Comparison of ENCODE assay signal across 10 cellular contexts in genomic region chr17:48563867-48564199, GRCh38. TPM values are rescaled to one million over a fixed set of nuclear protein-coding genes. Genes with fewer than 3 reads are reported as not detected.
DNase-seq lines count a peak whose midpoint lies in the region; ATAC-seq and TF ChIP-seq lines count a peak whose summit lies in the region.
"Had no signal": no experiment of that assay in that cellular context is flagged by ENCODE, and none has a peak within 500 bp of the region (broad histone marks: within the 10 kb centered on the region; RNA-seq: fewer than 3 reads in every experiment).

No MANE protein-coding gene starts in this region.

- H2AK5ac ChIP-seq in neuronal stem cell (ENCODE audit: low read depth, low read length) (no peak overlapping the region), mesendoderm (ENCODE audit: low read length) (no peak overlapping the region)

- H3K23ac ChIP-seq in neuronal stem cell (ENCODE audit: low read depth, low read length, poor library complexity), result peak overlapping the region; percentile 69
- H3K23ac ChIP-seq in mesendoderm (ENCODE audit: low read length), result no peak overlapping the region

- no peak for TF ChIP-seq CTCF in heart right ventricle (IDR thresholded peaks at IDR 0.05)
- TF ChIP-seq CTCF in esophagus muscularis mucosa (IDR thresholded peaks at IDR 0.05), result no peak

- H2BK12ac ChIP-seq in neuronal stem cell (ENCODE audit: low read length), result no peak overlapping the region

- no peak for TF ChIP-seq EP300 in esophagus muscularis mucosa (IDR thresholded peaks at IDR 0.05)

- H4K91ac ChIP-seq in neuronal stem cell (ENCODE audit: low read depth, low read length, poor library complexity), result no peak overlapping the region

- H3K9me3 ChIP-seq in heart right ventricle, result no peaks in the 10 kb centered on the region
- H3K9me3 ChIP-seq in esophagus muscularis mucosa, result no peaks in the 10 kb centered on the region
- peaks cover 0 to 2% of the 10 kb centered on the region in 2 donors for H3K9me3 ChIP-seq in neuronal stem cell (replicated peaks in 1 of 2; ENCODE audit: control insufficient read depth in 2 of 2, insufficient read depth in 1 of 2, low read depth in 1 of 2, low read length in 2 of 2)

- no peak overlapping the region for H4K5ac ChIP-seq in mesendoderm (ENCODE audit: low read length)

- no peak overlapping the region for H3K14ac ChIP-seq in neuronal stem cell (ENCODE audit: low read length)

- WGBS in heart right ventricle, 2 donors, result 12 to 13% methylated on average over 11 to 13 of the region's 13 CpGs
- 11% methylated on average over 7 of the region's 13 CpGs for WGBS in esophagus muscularis mucosa
- WGBS in neuronal stem cell (ENCODE audit: extremely low coverage in 2 of 2, insufficient read length in 2 of 2, insufficient replicate concordance in 1 of 2), 2 donors, result no CpG with 5 or more reads among the region's 13 CpGs
- 34% methylated on average over 13 of the region's 13 CpGs for WGBS in urinary bladder
- WGBS in mesendoderm (ENCODE audit: extremely low coverage, insufficient coverage, low lambda C conversion rate), result no CpG with 5 or more reads among the region's 13 CpGs

- H3K4me1 ChIP-seq in heart right ventricle (peaks cover 0 to 19% (median 3%) of the 10 kb centered on the region in 9 donors), esophagus muscularis mucosa (peaks cover 63 to 100% (median 98%) of the 10 kb centered on the region in 4 donors), neuronal stem cell (ENCODE audit: control insufficient read depth in 2 of 2, insufficient read depth in 1 of 2, low read depth in 1 of 2, low read length in 2 of 2) (no peaks in the 10 kb centered on the region), urinary bladder (ENCODE audit: insufficient read depth) (peaks cover 4% of the 10 kb centered on the region), mesendoderm (ENCODE audit: control insufficient read depth, low read depth, low read length) (peaks cover 5% of the 10 kb centered on the region)

- intact Hi-C loops in heart right ventricle (cut with DNase I), result no loop called here
- intact Hi-C loops in left cardiac atrium (cut with DNase I), result no loop called here
- intact Hi-C loops in esophagus muscularis mucosa (cut with DNase I), result no loop called here

- H3K36me3 ChIP-seq in heart right ventricle (no peaks in the 10 kb centered on the region), esophagus muscularis mucosa (no peaks in the 10 kb centered on the region), neuronal stem cell (replicated peaks in 1 of 2; ENCODE audit: control insufficient read depth in 2 of 2, insufficient read depth in 2 of 2, low read length in 2 of 2) (no peaks in the 10 kb centered on the region), urinary bladder (ENCODE audit: insufficient read depth) (no peaks in the 10 kb centered on the region), mesendoderm (ENCODE audit: control insufficient read depth, insufficient read depth, low read length) (no peaks in the 10 kb centered on the region)

- H3K4me2 ChIP-seq in neuronal stem cell (ENCODE audit: insufficient read depth, low read length, poor library complexity, severe bottlenecking) (no peak overlapping the region), mesendoderm (ENCODE audit: low read length) (no peak overlapping the region)

- H2BK15ac ChIP-seq in neuronal stem cell (ENCODE audit: low read length) (no peak overlapping the region), mesendoderm (replicated peaks; ENCODE audit: low read depth) (no peak overlapping the region)

- no peak overlapping the region for H2AFZ ChIP-seq in neuronal stem cell (ENCODE audit: low read length)

- H3K4ac ChIP-seq in neuronal stem cell (ENCODE audit: low read length) (no peak overlapping the region), mesendoderm (ENCODE audit: low read depth, low read length) (no peak overlapping the region)

- H3K79me1 ChIP-seq in neuronal stem cell (ENCODE audit: low read depth, low read length) (no peaks in the 10 kb centered on the region), mesendoderm (ENCODE audit: low read length) (no peaks in the 10 kb centered on the region)

- peak overlapping the region in 7 of 10 donors; percentile 37 to 53 (median 42) for H3K4me3 ChIP-seq in heart right ventricle
- H3K4me3 ChIP-seq in esophagus muscularis mucosa, result peak overlapping the region; percentile 59 to 76 (median 65)
- no peak overlapping the region for H3K4me3 ChIP-seq in neuronal stem cell (ENCODE audit: low read length in 2 of 2)
- peak overlapping the region; percentile 22 for H3K4me3 ChIP-seq in urinary bladder (ENCODE audit: low read depth, low read length)
- no peak overlapping the region for H3K4me3 ChIP-seq in mesendoderm (ENCODE audit: low read length)

- ATAC-seq in heart right ventricle (no peak), left cardiac atrium (no peak), left lobe of liver (no peak), HG02973 (IDR thresholded peaks at IDR 0.05; ENCODE audit: unreplicated experiment) (no peak)

- H3K18ac ChIP-seq in neuronal stem cell (ENCODE audit: low read length), result no peak overlapping the region
- no peak overlapping the region for H3K18ac ChIP-seq in mesendoderm (ENCODE audit: low read length)

- H3K56ac ChIP-seq in mesendoderm (ENCODE audit: low read length), result no peak overlapping the region

- H3K27me3 ChIP-seq in heart right ventricle, result peaks cover 20 to 99% (median 95%) of the 10 kb centered on the region in 7 donors
- H3K27me3 ChIP-seq in esophagus muscularis mucosa, result no peaks in the 10 kb centered on the region
- H3K27me3 ChIP-seq in neuronal stem cell (ENCODE audit: control insufficient read depth in 3 of 3, insufficient read depth in 3 of 3, low read depth in 1 of 3, low read length in 3 of 3), result peaks cover 67 to 98% (median 98%) of the 10 kb centered on the region in 3 experiments
- peaks cover 91% of the 10 kb centered on the region for H3K27me3 ChIP-seq in mesendoderm (ENCODE audit: insufficient read depth, low read length, poor library complexity)

- H4K8ac ChIP-seq in neuronal stem cell (ENCODE audit: low read depth, low read length) (no peak overlapping the region), mesendoderm (ENCODE audit: low read depth, low read length) (no peak overlapping the region)

- H3K27ac ChIP-seq in heart right ventricle (peak overlapping the region in 2 of 10 donors; percentile 77 to 80), esophagus muscularis mucosa (replicated peaks in 1 of 4) (peak overlapping the region; percentile 91 to 97 (median 96)), neuronal stem cell (replicated peaks; ENCODE audit: low read length) (no peak overlapping the region), urinary bladder (ENCODE audit: low read depth) (no peak overlapping the region), mesendoderm (ENCODE audit: low read depth, low read length) (no peak overlapping the region)

- H2BK5ac ChIP-seq in neuronal stem cell (ENCODE audit: low read length), result no peak overlapping the region
- no peak overlapping the region for H2BK5ac ChIP-seq in mesendoderm (ENCODE audit: low read length)

- no peak overlapping the region for H3K9ac ChIP-seq in neuronal stem cell (ENCODE audit: low read depth, low read length, poor library complexity)
- H3K9ac ChIP-seq in mesendoderm (ENCODE audit: low read length), result no peak overlapping the region

- no peaks in the 10 kb centered on the region for H3K79me2 ChIP-seq in mesendoderm (ENCODE audit: control insufficient read depth, insufficient read depth, low read length)

- TF ChIP-seq POLR2A in esophagus muscularis mucosa (IDR thresholded peaks at IDR 0.05; ENCODE audit: low read depth), result no peak

- DNase-seq in heart right ventricle, result no peak
- DNase-seq in left cardiac atrium, result no peak
- DNase-seq in esophagus muscularis mucosa (ENCODE audit: extremely low spot score), result no peak
- no peak for DNase-seq in neuronal stem cell (ENCODE audit: low spot score)
- DNase-seq in left lobe of liver (ENCODE audit: low spot score), result no peak
- no peak for DNase-seq in mesendoderm
- DNase-seq: activated naive CD4-positive, alpha-beta T cell treated with anti-CD3 and anti-CD28 coated beads, Interleukin-2, amount 10 ng/mL, durations not matched to agents 7 days and 5 days; DMS 273 treated with DMSO at 0.1 percent for 48 hours had no signal

- H2BK120ac ChIP-seq in neuronal stem cell (ENCODE audit: low read depth, low read length) (no peak overlapping the region), mesendoderm (ENCODE audit: low read depth, low read length) (no peak overlapping the region)

RNA-seq across cellular contexts. Expression of gene HOXB4, which starts 14.3 kb away (rescaled TPM):
- total RNA-seq in heart right ventricle (1 to 10 TPM in 1 of 10 donors, under 1 TPM in 8, not detected in 1; 0.14 to 1.6 (median 0.29) TPM), left cardiac atrium (1 to 10 TPM in 1 of 2 donors, under 1 TPM in 1; 0.31 to 1.6 TPM), esophagus muscularis mucosa (1 to 10 TPM; 3.5 to 8.3 (median 5.0) TPM), urinary bladder (2.0 TPM), left lobe of liver (1.1 TPM)
- polyA plus RNA-seq in heart right ventricle (1 to 10 TPM in 1 of 2 donors, under 1 TPM in 1; 0.90 to 1.4 TPM), urinary bladder (2.1 TPM)
- polyA plus RNA-seq in neuronal stem cell (2013, experiment 1 of 2), result not detected
- not detected for polyA plus RNA-seq in neuronal stem cell (2013, experiment 2 of 2)
- not detected for polyA plus RNA-seq in mesendoderm (2013, experiment 1 of 2)
- not detected for polyA plus RNA-seq in mesendoderm (2013, experiment 2 of 2)

RNA-seq across cellular contexts. Expression of gene HOXB2, which starts 18.9 kb away (rescaled TPM):
- total RNA-seq in heart right ventricle (1 to 10 TPM in 8 of 10 donors, under 1 TPM in 2; 0.47 to 7.9 (median 2.0) TPM), left cardiac atrium (1 to 10 TPM; 6.1 to 6.7 TPM), esophagus muscularis mucosa (10 to 100 TPM; 36.3 to 86.4 (median 63.4) TPM), urinary bladder (3.1 TPM), left lobe of liver (2.3 TPM)
- polyA plus RNA-seq in heart right ventricle (1 to 10 TPM; 4.5 to 7.8 TPM), urinary bladder (18.6 TPM)
- polyA plus RNA-seq in neuronal stem cell (2013, experiment 1 of 2), result not detected
- not detected for polyA plus RNA-seq in neuronal stem cell (2013, experiment 2 of 2)
- 0.03 TPM for polyA plus RNA-seq in mesendoderm (2013, experiment 1 of 2)
- polyA plus RNA-seq in mesendoderm (2013, experiment 2 of 2), result 0.04 TPM

RNA-seq across cellular contexts. Expression of gene HOXB3, which starts 26.2 kb away (rescaled TPM):
- total RNA-seq in heart right ventricle, result 1 to 10 TPM in 5 of 10 donors, under 1 TPM in 5; 0.24 to 3.9 (median 0.97) TPM
- polyA plus RNA-seq in heart right ventricle, result 1 to 10 TPM; 1.3 to 5.9 TPM
- 1 to 10 TPM; 1.2 to 2.8 TPM for total RNA-seq in left cardiac atrium
- total RNA-seq in esophagus muscularis mucosa, result 10 to 100 TPM; 10.8 to 34.9 (median 28.7) TPM
- not detected for polyA plus RNA-seq in neuronal stem cell (2013, experiment 1 of 2)
- polyA plus RNA-seq in neuronal stem cell (2013, experiment 2 of 2), result not detected
- total RNA-seq in urinary bladder, result 10.8 TPM
- 6.1 TPM for polyA plus RNA-seq in urinary bladder
- 1.9 TPM for total RNA-seq in left lobe of liver
- polyA plus RNA-seq in mesendoderm (2013, experiment 1 of 2), result 0.03 TPM
- not detected for polyA plus RNA-seq in mesendoderm (2013, experiment 2 of 2)

RNA-seq across cellular contexts. Expression of gene HOXB5, which starts 29.7 kb away (rescaled TPM):
- under 1 TPM in 1 of 10 donors, not detected in 9; 0.18 TPM for total RNA-seq in heart right ventricle
- polyA plus RNA-seq in heart right ventricle, result under 1 TPM; 0.06 to 0.15 TPM
- total RNA-seq in left cardiac atrium, result under 1 TPM in 1 of 2 donors, not detected in 1; 0.41 TPM
- under 1 TPM; 0.17 to 0.83 (median 0.36) TPM for total RNA-seq in esophagus muscularis mucosa
- polyA plus RNA-seq in neuronal stem cell (2013, experiment 1 of 2), result not detected
- not detected for polyA plus RNA-seq in neuronal stem cell (2013, experiment 2 of 2)
- 0.16 TPM for total RNA-seq in urinary bladder
- polyA plus RNA-seq in urinary bladder, result 1.2 TPM
- 0.55 TPM for total RNA-seq in left lobe of liver
- polyA plus RNA-seq in mesendoderm (2013, experiment 1 of 2), result not detected
- not detected for polyA plus RNA-seq in mesendoderm (2013, experiment 2 of 2)

RNA-seq across cellular contexts. Expression of gene HOXB1, which starts 33.0 kb away (rescaled TPM):
- total RNA-seq in heart right ventricle, result not detected
- polyA plus RNA-seq in heart right ventricle, result not detected
- total RNA-seq in left cardiac atrium, result not detected
- not detected for total RNA-seq in esophagus muscularis mucosa
- polyA plus RNA-seq in neuronal stem cell (2013, experiment 1 of 2), result not detected
- polyA plus RNA-seq in neuronal stem cell (2013, experiment 2 of 2), result not detected
- not detected for total RNA-seq in urinary bladder
- polyA plus RNA-seq in urinary bladder, result not detected
- total RNA-seq in left lobe of liver, result not detected
- polyA plus RNA-seq in mesendoderm (2013, experiment 1 of 2), result 0.17 TPM
- 0.18 TPM for polyA plus RNA-seq in mesendoderm (2013, experiment 2 of 2)

Comparison
In these comparisons a context has a peak if more than half of its experiments do, and no peak if none do; other contexts are left out.
1. H3K27ac ChIP-seq: peak in esophagus muscularis mucosa (4 of 4); none in neuronal stem cell (single experiment), urinary bladder (single experiment) and mesendoderm (single experiment).
2. H3K4me3 ChIP-seq: peak in heart right ventricle (7 of 10), esophagus muscularis mucosa (4 of 4) and urinary bladder (single experiment); none in neuronal stem cell (0 of 2) and mesendoderm (single experiment).